In the genomic region with DNA sequence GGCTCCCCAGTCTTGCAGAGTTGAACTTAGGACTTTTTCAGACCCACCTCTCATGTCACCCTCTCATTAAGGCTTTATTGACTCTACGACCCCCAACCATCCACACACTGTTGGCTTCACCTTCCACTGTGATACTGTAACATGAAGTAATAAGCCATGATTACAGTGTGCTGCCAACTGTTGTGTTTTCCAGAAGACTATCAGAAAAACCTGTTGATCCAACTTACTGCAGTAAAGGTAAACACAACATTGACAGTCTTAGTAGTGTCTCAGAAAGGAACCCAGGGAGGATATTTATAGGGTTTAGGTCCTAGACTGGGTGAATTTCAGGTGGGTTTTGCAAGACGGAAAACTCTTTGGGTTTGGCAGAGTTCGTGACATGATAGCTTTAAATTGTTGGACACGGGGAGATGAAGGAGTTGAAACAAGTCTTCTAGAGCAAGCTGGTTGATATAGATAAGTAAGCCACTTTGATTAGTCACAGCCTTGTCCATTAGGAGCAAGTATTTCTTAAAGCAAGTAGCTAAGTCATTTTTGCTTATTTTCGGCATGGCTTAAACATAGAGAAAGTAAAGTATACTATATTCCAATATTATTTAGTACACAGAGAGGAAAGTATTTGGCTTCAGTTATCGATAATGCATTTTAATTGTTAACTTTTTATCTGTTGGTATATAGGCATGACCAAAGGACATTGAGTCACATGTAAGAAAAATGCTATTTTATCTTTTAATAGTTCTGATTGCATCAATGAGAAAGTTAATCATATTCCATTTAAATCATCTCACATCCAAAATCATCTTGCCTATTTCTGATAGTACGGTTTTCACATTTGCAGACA, we compare ENCODE assay signal across 1 cellular context.
TF ChIP-seq lines count a peak whose summit lies in the region.

No MANE protein-coding gene starts in this region.

TF ChIP-seq in K562, 482 proteins besides CTCF, POLR2A, EP300 and RAD21 (continued from another document and continues in another):
- TF ChIP-seq, protein P1, sequence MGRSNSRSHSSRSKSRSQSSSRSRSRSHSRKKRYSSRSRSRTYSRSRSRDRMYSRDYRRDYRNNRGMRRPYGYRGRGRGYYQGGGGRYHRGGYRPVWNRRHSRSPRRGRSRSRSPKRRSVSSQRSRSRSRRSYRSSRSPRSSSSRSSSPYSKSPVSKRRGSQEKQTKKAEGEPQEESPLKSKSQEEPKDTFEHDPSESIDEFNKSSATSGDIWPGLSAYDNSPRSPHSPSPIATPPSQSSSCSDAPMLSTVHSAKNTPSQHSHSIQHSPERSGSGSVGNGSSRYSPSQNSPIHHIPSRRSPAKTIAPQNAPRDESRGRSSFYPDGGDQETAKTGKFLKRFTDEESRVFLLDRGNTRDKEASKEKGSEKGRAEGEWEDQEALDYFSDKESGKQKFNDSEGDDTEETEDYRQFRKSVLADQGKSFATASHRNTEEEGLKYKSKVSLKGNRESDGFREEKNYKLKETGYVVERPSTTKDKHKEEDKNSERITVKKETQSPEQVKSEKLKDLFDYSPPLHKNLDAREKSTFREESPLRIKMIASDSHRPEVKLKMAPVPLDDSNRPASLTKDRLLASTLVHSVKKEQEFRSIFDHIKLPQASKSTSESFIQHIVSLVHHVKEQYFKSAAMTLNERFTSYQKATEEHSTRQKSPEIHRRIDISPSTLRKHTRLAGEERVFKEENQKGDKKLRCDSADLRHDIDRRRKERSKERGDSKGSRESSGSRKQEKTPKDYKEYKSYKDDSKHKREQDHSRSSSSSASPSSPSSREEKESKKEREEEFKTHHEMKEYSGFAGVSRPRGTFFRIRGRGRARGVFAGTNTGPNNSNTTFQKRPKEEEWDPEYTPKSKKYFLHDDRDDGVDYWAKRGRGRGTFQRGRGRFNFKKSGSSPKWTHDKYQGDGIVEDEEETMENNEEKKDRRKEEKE (IDR thresholded peaks at IDR 0.05; ENCODE audit: borderline replicate concordance in 1 of 2, control insufficient read depth in 1 of 2, low read depth in 2 of 2, low read length in 1 of 2), result no peak
- TF ChIP-seq CBX3 (IDR thresholded peaks at IDR 0.05; ENCODE audit: borderline replicate concordance in 1 of 2, low read length in 2 of 2), result peak in 1 of 2 experiments; percentile 25; a peak in 1 of 3 replicates
- no peak for TF ChIP-seq TOE1 (IDR thresholded peaks at IDR 0.05; ENCODE audit: borderline replicate concordance)
- TF ChIP-seq TOE1 (CRISPR knock-in tag; IDR thresholded peaks at IDR 0.05; ENCODE audit: borderline replicate concordance, low read depth), result no peak
- no peak for TF ChIP-seq SIN3B (IDR thresholded peaks at IDR 0.05; ENCODE audit: low read depth)
- TF ChIP-seq, protein P2, sequence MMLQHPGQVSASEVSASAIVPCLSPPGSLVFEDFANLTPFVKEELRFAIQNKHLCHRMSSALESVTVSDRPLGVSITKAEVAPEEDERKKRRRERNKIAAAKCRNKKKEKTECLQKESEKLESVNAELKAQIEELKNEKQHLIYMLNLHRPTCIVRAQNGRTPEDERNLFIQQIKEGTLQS (IDR thresholded peaks at IDR 0.05), result peak; percentile 59; the same call in 1 of the 2 replicates
- TF ChIP-seq, protein P2 (CRISPR knock-in tag; conservative IDR thresholded peaks at IDR 0.05), result no peak
- no peak for TF ChIP-seq ZC3H11A (IDR thresholded peaks at IDR 0.05; ENCODE audit: low read depth, low read length)
- no peak for TF ChIP-seq ZNF282 (CRISPR knock-in tag; IDR thresholded peaks at IDR 0.05)
- TF ChIP-seq NCOA2 (IDR thresholded peaks at IDR 0.05; ENCODE audit: partially characterized antibody in 2 of 2), result no peak
- TF ChIP-seq, protein P3, sequence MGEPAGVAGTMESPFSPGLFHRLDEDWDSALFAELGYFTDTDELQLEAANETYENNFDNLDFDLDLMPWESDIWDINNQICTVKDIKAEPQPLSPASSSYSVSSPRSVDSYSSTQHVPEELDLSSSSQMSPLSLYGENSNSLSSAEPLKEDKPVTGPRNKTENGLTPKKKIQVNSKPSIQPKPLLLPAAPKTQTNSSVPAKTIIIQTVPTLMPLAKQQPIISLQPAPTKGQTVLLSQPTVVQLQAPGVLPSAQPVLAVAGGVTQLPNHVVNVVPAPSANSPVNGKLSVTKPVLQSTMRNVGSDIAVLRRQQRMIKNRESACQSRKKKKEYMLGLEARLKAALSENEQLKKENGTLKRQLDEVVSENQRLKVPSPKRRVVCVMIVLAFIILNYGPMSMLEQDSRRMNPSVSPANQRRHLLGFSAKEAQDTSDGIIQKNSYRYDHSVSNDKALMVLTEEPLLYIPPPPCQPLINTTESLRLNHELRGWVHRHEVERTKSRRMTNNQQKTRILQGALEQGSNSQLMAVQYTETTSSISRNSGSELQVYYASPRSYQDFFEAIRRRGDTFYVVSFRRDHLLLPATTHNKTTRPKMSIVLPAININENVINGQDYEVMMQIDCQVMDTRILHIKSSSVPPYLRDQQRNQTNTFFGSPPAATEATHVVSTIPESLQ (CRISPR knock-in tag; IDR thresholded peaks at IDR 0.05), result no peak
- TF ChIP-seq, protein P4, sequence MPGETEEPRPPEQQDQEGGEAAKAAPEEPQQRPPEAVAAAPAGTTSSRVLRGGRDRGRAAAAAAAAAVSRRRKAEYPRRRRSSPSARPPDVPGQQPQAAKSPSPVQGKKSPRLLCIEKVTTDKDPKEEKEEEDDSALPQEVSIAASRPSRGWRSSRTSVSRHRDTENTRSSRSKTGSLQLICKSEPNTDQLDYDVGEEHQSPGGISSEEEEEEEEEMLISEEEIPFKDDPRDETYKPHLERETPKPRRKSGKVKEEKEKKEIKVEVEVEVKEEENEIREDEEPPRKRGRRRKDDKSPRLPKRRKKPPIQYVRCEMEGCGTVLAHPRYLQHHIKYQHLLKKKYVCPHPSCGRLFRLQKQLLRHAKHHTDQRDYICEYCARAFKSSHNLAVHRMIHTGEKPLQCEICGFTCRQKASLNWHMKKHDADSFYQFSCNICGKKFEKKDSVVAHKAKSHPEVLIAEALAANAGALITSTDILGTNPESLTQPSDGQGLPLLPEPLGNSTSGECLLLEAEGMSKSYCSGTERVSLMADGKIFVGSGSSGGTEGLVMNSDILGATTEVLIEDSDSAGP (CRISPR knock-in tag; IDR thresholded peaks at IDR 0.05), result no peak
- TF ChIP-seq, protein P5, sequence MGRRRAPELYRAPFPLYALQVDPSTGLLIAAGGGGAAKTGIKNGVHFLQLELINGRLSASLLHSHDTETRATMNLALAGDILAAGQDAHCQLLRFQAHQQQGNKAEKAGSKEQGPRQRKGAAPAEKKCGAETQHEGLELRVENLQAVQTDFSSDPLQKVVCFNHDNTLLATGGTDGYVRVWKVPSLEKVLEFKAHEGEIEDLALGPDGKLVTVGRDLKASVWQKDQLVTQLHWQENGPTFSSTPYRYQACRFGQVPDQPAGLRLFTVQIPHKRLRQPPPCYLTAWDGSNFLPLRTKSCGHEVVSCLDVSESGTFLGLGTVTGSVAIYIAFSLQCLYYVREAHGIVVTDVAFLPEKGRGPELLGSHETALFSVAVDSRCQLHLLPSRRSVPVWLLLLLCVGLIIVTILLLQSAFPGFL (CRISPR knock-in tag; IDR thresholded peaks at IDR 0.05), result no peak
- TF ChIP-seq NCOR1 (IDR thresholded peaks at IDR 0.05), result peak; percentile 80
- TF ChIP-seq NR3C1 (CRISPR knock-in tag; IDR thresholded peaks at IDR 0.05), result no peak
- TF ChIP-seq, protein P6, sequence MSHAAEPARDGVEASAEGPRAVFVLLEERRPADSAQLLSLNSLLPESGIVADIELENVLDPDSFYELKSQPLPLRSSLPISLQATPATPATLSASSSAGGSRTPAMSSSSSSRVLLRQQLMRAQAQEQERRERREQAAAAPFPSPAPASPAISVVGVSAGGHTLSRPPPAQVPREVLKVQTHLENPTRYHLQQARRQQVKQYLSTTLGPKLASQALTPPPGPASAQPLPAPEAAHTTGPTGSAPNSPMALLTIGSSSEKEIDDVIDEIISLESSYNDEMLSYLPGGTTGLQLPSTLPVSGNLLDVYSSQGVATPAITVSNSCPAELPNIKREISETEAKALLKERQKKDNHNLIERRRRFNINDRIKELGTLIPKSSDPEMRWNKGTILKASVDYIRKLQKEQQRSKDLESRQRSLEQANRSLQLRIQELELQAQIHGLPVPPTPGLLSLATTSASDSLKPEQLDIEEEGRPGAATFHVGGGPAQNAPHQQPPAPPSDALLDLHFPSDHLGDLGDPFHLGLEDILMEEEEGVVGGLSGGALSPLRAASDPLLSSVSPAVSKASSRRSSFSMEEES (CRISPR knock-in tag; IDR thresholded peaks at IDR 0.05), result no peak
- TF ChIP-seq ZNF324 (CRISPR knock-in tag; IDR thresholded peaks at IDR 0.05), result no peak
- no peak for TF ChIP-seq ZNF175 (CRISPR knock-in tag; IDR thresholded peaks at IDR 0.05; ENCODE audit: low read depth)
- TF ChIP-seq, protein P7, sequence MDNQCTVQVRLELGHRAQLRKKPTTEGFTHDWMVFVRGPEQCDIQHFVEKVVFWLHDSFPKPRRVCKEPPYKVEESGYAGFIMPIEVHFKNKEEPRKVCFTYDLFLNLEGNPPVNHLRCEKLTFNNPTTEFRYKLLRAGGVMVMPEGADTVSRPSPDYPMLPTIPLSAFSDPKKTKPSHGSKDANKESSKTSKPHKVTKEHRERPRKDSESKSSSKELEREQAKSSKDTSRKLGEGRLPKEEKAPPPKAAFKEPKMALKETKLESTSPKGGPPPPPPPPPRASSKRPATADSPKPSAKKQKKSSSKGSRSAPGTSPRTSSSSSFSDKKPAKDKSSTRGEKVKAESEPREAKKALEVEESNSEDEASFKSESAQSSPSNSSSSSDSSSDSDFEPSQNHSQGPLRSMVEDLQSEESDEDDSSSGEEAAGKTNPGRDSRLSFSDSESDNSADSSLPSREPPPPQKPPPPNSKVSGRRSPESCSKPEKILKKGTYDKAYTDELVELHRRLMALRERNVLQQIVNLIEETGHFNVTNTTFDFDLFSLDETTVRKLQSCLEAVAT (IDR thresholded peaks at IDR 0.05), result no peak
- no peak for TF ChIP-seq NCOA4 (IDR thresholded peaks at IDR 0.05; ENCODE audit: partially characterized antibody)
- no peak for TF ChIP-seq KDM4B (IDR thresholded peaks at IDR 0.05; ENCODE audit: borderline replicate concordance in 2 of 2, low read depth in 1 of 2)
- no peak for TF ChIP-seq HNRNPH1 (optimal IDR thresholded peaks at IDR 0.05; ENCODE audit: low read depth, low read length)
- TF ChIP-seq, protein P8, sequence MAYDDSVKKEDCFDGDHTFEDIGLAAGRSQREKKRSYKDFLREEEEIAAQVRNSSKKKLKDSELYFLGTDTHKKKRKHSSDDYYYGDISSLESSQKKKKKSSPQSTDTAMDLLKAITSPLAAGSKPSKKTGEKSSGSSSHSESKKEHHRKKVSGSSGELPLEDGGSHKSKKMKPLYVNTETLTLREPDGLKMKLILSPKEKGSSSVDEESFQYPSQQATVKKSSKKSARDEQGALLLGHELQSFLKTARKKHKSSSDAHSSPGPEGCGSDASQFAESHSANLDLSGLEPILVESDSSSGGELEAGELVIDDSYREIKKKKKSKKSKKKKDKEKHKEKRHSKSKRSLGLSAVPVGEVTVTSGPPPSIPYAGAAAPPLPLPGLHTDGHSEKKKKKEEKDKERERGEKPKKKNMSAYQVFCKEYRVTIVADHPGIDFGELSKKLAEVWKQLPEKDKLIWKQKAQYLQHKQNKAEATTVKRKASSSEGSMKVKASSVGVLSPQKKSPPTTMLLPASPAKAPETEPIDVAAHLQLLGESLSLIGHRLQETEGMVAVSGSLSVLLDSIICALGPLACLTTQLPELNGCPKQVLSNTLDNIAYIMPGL (CRISPR knock-in tag; IDR thresholded peaks at IDR 0.05), result no peak
- no peak for TF ChIP-seq PHF20 (IDR thresholded peaks at IDR 0.05; ENCODE audit: partially characterized antibody)
- no peak for TF ChIP-seq ERF (CRISPR knock-in tag; IDR thresholded peaks at IDR 0.05)
- TF ChIP-seq MTA2 (IDR thresholded peaks at IDR 0.05; ENCODE audit: low read depth), result peak; percentile 86
- TF ChIP-seq, protein P9, sequence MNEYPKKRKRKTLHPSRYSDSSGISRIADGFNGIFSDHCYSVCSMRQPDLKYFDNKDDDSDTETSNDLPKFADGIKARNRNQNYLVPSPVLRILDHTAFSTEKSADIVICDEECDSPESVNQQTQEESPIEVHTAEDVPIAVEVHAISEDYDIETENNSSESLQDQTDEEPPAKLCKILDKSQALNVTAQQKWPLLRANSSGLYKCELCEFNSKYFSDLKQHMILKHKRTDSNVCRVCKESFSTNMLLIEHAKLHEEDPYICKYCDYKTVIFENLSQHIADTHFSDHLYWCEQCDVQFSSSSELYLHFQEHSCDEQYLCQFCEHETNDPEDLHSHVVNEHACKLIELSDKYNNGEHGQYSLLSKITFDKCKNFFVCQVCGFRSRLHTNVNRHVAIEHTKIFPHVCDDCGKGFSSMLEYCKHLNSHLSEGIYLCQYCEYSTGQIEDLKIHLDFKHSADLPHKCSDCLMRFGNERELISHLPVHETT (CRISPR knock-in tag; conservative IDR thresholded peaks at IDR 0.05 in 1 of 2, IDR thresholded peaks at IDR 0.05 in 1 of 2), result peak in 1 of 2 experiments; percentile 32; a peak in 1 of 4 replicates
- no peak for TF ChIP-seq ELF1 (tag; IDR thresholded peaks at IDR 0.05)
- TF ChIP-seq FOXJ3 (CRISPR knock-in tag; IDR thresholded peaks at IDR 0.05), result no peak
- no peak for TF ChIP-seq POLR3G (IDR thresholded peaks at IDR 0.05; ENCODE audit: extremely low read depth, insufficient read length, insufficient replicate concordance)
- TF ChIP-seq EZH2 (IDR thresholded peaks at IDR 0.05; ENCODE audit: borderline replicate concordance, low read depth, low read length), result no peak
- TF ChIP-seq ZBTB1 (CRISPR knock-in tag; IDR thresholded peaks at IDR 0.05; ENCODE audit: borderline replicate concordance, low read depth), result no peak
- TF ChIP-seq CTBP1 (IDR thresholded peaks at IDR 0.05; ENCODE audit: borderline replicate concordance), result no peak
- TF ChIP-seq, protein P10, sequence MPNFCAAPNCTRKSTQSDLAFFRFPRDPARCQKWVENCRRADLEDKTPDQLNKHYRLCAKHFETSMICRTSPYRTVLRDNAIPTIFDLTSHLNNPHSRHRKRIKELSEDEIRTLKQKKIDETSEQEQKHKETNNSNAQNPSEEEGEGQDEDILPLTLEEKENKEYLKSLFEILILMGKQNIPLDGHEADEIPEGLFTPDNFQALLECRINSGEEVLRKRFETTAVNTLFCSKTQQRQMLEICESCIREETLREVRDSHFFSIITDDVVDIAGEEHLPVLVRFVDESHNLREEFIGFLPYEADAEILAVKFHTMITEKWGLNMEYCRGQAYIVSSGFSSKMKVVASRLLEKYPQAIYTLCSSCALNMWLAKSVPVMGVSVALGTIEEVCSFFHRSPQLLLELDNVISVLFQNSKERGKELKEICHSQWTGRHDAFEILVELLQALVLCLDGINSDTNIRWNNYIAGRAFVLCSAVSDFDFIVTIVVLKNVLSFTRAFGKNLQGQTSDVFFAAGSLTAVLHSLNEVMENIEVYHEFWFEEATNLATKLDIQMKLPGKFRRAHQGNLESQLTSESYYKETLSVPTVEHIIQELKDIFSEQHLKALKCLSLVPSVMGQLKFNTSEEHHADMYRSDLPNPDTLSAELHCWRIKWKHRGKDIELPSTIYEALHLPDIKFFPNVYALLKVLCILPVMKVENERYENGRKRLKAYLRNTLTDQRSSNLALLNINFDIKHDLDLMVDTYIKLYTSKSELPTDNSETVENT (CRISPR knock-in tag; IDR thresholded peaks at IDR 0.05), result no peak
- TF ChIP-seq TEAD1 (CRISPR knock-in tag; IDR thresholded peaks at IDR 0.05), result no peak
- no peak for TF ChIP-seq ZFP36 (IDR thresholded peaks at IDR 0.05; ENCODE audit: low read depth, low read length, partially characterized antibody)
- TF ChIP-seq GATAD2A (IDR thresholded peaks at IDR 0.05), result peak; percentile 70; the same call in 1 of the 2 replicates
- TF ChIP-seq, protein P11, sequence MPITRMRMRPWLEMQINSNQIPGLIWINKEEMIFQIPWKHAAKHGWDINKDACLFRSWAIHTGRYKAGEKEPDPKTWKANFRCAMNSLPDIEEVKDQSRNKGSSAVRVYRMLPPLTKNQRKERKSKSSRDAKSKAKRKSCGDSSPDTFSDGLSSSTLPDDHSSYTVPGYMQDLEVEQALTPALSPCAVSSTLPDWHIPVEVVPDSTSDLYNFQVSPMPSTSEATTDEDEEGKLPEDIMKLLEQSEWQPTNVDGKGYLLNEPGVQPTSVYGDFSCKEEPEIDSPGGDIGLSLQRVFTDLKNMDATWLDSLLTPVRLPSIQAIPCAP (CRISPR knock-in tag; IDR thresholded peaks at IDR 0.05; ENCODE audit: borderline replicate concordance), result no peak
